ENCODE assay signal across 8 cellular contexts in genomic region chr16:78235168-78235800, GRCh38.
DNase-seq lines count a peak whose midpoint lies in the region; ATAC-seq and FAIRE-seq lines count a peak whose summit lies in the region.

No MANE protein-coding gene starts in this region.

- DNase-seq in D341Med (ENCODE audit: low spot score) (peak; percentile 84), HK-2 (ENCODE audit: unreplicated experiment) (peak; percentile 69), SHP77 (lab: John Stamatoyannopoulos, UW) (peak; percentile 66 to 67), germinal center (ENCODE audit: low spot score) (peak; percentile 76), posterior vena cava (ENCODE audit: low spot score) (peak; percentile 86), urothelium cell line (ENCODE audit: low spot score) (peak; percentile 74)
- peak; percentile 36 for DNase-seq in activated effector memory CD4-positive, alpha-beta T cell treated with Interleukin-2 at 50 U/mL for 16 hours

- intact Hi-C loops in posterior vena cava (cut with DNase I), result no loop called here

- ATAC-seq in GM19463 (IDR thresholded peaks at IDR 0.05; ENCODE audit: unreplicated experiment), result peak; percentile 96

- FAIRE-seq in urothelium cell line (lab: Jason Lieb, UNC), result no peak

Comparison
In these comparisons a context has a peak if more than half of its experiments do, and no peak if none do; other contexts are left out.
1. Peak in every context shown above with its lines: DNase-seq and ATAC-seq.
2. DNase-seq: peak in every context shown above with its lines; median percentile 86 in posterior vena cava; 84 in D341Med; 76 in germinal center; 74 in urothelium cell line; 69 in HK-2; 66 in SHP77; 36 in activated effector memory CD4-positive, alpha-beta T cell treated with Interleukin-2 at 50 U/mL for 16 hours.